ENCODE assay signal across 20 cellular contexts in the genomic region with DNA sequence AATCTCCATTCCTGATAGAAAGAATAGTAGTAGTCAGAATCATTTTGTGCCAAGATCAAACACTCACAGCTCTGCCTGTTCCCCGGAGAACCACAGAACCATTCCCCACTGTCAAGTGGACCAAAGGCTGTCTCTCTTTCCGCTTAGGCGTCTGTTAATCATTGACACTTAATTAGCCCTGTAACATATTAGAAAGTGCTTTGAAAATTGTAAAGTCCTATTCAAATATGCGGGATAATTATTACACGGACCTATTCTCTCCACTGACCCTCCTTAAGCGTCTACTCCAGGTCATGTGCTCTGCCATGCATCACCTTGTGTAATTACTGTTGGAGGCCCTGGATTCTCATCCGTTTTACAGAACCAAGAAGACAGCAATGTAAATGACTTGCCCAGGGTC.
A peak's percentile ranks its signal among the peaks of the same experiment; 100 is the strongest.
DNase-seq lines count a peak whose midpoint lies in the region; ATAC-seq and TF ChIP-seq lines count a peak whose summit lies in the region.
"Had no signal": no experiment of that assay in that cellular context is flagged by ENCODE, and none has a peak within 500 bp of the region (broad histone marks: within the 10 kb centered on the region; RNA-seq: fewer than 3 reads in every experiment).

No MANE protein-coding gene starts in this region.

- H3K27ac ChIP-seq in body of pancreas, result no peak overlapping the region
- H3K27ac ChIP-seq: 22Rv1; BLaER1 treated with 17β-estradiol and CSF1 and Interleukin-3, amounts not matched to agents 10 nM and 100 nM had no signal

- TF ChIP-seq CTCF in body of pancreas (IDR thresholded peaks at IDR 0.05), result no peak
- no peak for TF ChIP-seq CTCF in nephron progenitor cell (IDR thresholded peaks at IDR 0.05)

- no peaks in the 10 kb centered on the region for H3K9me3 ChIP-seq in body of pancreas

- 64 to 65% methylated on average over 7 of the region's 7 CpGs for WGBS in body of pancreas, 2 donors

- DNase-seq in COLO668 (lab: John Stamatoyannopoulos, UW; ENCODE audit: unreplicated experiment), result peak; percentile 24
- no peak for DNase-seq in body of pancreas
- DNase-seq in left colon, result no peak
- DNase-seq in nephron progenitor cell, result no peak
- DNase-seq in T-helper 9 cell, result no peak
- DNase-seq in GM19238 (ENCODE audit: insufficient read length, low spot score), result no peak
- DNase-seq in erythroblast (lab: John Stamatoyannopoulos, UW), result no peak
- no peak for DNase-seq in D341Med (ENCODE audit: low spot score)
- DNase-seq: CD8-positive, alpha-beta T cell; DMS79; H7; Kasumi-1; NCI-H1417; NCI-H187; NCI-H446; NCI-H526 treated with DMSO at 0.1 percent for 48 hours; OCI-M1 had no signal

- no peak overlapping the region for H3K4me3 ChIP-seq in body of pancreas
- H3K4me3 ChIP-seq: BLaER1 treated with 17β-estradiol and CSF1 and Interleukin-3, amounts not matched to agents 10 nM and 100 nM had no signal

- H3K36me3 Mint-ChIP-seq in nephron progenitor cell (ENCODE audit: low read depth), result peaks cover 13% of the 10 kb centered on the region
- H3K36me3 Mint-ChIP-seq: CD8-positive, alpha-beta T cell had no signal

- peaks cover 74% of the 10 kb centered on the region for H3K4me1 Mint-ChIP-seq in nephron progenitor cell

- H3K27me3 Mint-ChIP-seq in nephron progenitor cell (ENCODE audit: low read depth, poor library complexity), result peaks cover 10% of the 10 kb centered on the region

- peak; percentile 18 for ATAC-seq in body of pancreas
- ATAC-seq in left colon, result peak; percentile 40
- ATAC-seq: CD8-positive, alpha-beta T cell; Right ventricle myocardium inferior had no signal

- no peaks in the 10 kb centered on the region for H3K27me3 ChIP-seq in body of pancreas
- H3K27me3 ChIP-seq: BLaER1 treated with 17β-estradiol and CSF1 and Interleukin-3, amounts not matched to agents 10 nM and 100 nM had no signal

- H3K4me3 Mint-ChIP-seq in nephron progenitor cell, result peak overlapping the region; percentile 4
- H3K4me3 Mint-ChIP-seq: CD8-positive, alpha-beta T cell had no signal

- intact Hi-C loops in body of pancreas (cut with DNase I), result loop anchor here (10.0 kb wide), 1 partner anchor 63 kb away; no protein-coding TSS in a partner anchor
- intact Hi-C loops in left colon (cut with DNase I, micrococcal nuclease), result no loop called here

- H3K9me3 Mint-ChIP-seq in nephron progenitor cell, result peaks cover 28% of the 10 kb centered on the region
- H3K9me3 Mint-ChIP-seq: CD8-positive, alpha-beta T cell had no signal

- TF ChIP-seq POLR2A in body of pancreas (IDR thresholded peaks at IDR 0.05), result no peak
- TF ChIP-seq POLR2A in erythroblast (IDR thresholded peaks at IDR 0.05; ENCODE audit: low read length), result no peak

- H3K36me3 ChIP-seq in body of pancreas (replicated peaks in 1 of 2; ENCODE audit: insufficient read depth in 1 of 2, low read depth in 2 of 2), result no peaks in the 10 kb centered on the region
- H3K36me3 ChIP-seq: BLaER1 treated with 17β-estradiol and CSF1 and Interleukin-3, amounts not matched to agents 10 nM and 100 nM had no signal

- H3K27ac Mint-ChIP-seq in nephron progenitor cell, result no peak overlapping the region
- H3K27ac Mint-ChIP-seq: CD8-positive, alpha-beta T cell had no signal

- no peaks in the 10 kb centered on the region for H3K4me1 ChIP-seq in body of pancreas
